In the genomic region with DNA sequence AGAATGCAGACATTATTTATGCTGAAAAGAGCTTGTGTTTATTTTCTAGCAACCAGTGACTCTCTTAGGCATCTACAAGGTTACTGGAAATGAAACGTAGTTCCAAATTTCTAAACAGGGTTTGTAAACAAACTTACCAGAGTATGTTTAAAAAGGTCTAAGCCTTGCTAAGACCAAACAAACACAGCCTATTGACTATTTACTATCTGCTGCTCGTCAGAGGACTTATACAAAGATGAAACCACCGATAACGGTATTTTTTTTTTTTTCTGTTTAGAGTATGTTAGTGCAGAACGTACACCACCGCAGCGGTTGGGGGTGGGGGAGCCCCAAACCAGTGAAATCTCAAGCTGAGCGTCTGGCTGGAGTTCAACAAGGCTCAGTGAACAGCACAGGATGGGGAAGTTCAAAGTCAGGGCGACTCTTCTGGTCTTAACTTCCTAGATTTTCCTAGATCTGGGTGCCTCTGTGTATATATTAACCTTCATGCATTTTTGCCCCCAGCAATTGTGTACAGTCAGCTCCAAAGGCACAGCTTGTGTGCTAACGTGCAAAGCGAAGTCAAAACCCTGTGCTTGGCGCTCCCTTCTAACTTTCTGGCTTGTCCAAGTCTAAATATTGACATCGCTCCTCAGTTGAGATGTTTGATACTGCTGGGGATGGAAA, we compare ENCODE assay signal across 8 cellular contexts. TPM values are rescaled to one million over a fixed set of nuclear protein-coding genes. Genes with fewer than 3 reads are reported as not detected.
DNase-seq lines count a peak whose midpoint lies in the region; ATAC-seq and TF ChIP-seq lines count a peak whose summit lies in the region.

No MANE protein-coding gene starts in this region.

- H3K27ac ChIP-seq in CD4-positive, alpha-beta T cell (ENCODE audit: low read depth, low read length) = no peak overlapping the region

- TF ChIP-seq CTCF in CD4-positive, alpha-beta T cell (IDR thresholded peaks at IDR 0.05) = no peak
- TF ChIP-seq CTCF in progenitor cell of endocrine pancreas (IDR thresholded peaks at IDR 0.05; ENCODE audit: unreplicated experiment) = no peak

- POLR2A ChIA-PET in CD4-positive, alpha-beta T cell (lab: Charles Lee) = no interaction called here

- peak overlapping the region; percentile 71 for H3K4me3 Mint-ChIP-seq in CD4-positive, alpha-beta T cell
- H3K4me3 Mint-ChIP-seq in activated naive CD8-positive, alpha-beta T cell treated with anti-CD3 and anti-CD28 coated beads, Interleukin-2, amount 50 U/mL, for 24 hours = peak overlapping the region; percentile 58
- H3K4me3 Mint-ChIP-seq in progenitor cell of endocrine pancreas (ENCODE audit: low read depth) = peak overlapping the region; percentile 81

- no peak overlapping the region for H3K27ac Mint-ChIP-seq in CD4-positive, alpha-beta T cell
- H3K27ac Mint-ChIP-seq in activated naive CD8-positive, alpha-beta T cell treated with anti-CD3 and anti-CD28 coated beads, Interleukin-2, amount 50 U/mL, for 24 hours = no peak overlapping the region
- peak overlapping the region; percentile 89 for H3K27ac Mint-ChIP-seq in progenitor cell of endocrine pancreas

- no peaks in the 10 kb centered on the region for H3K36me3 Mint-ChIP-seq in CD4-positive, alpha-beta T cell (ENCODE audit: low read depth)
- H3K36me3 Mint-ChIP-seq in activated naive CD8-positive, alpha-beta T cell treated with anti-CD3 and anti-CD28 coated beads, Interleukin-2, amount 50 U/mL, for 24 hours (ENCODE audit: low read depth) = no peaks in the 10 kb centered on the region
- peaks cover 4% of the 10 kb centered on the region for H3K36me3 Mint-ChIP-seq in progenitor cell of endocrine pancreas (ENCODE audit: insufficient read depth)

- DNase-seq in CD4-positive, alpha-beta T cell = peak in 1 of 10 experiments; percentile 18
- DNase-seq in HuH-7.5 (ENCODE audit: low spot score) (peak; percentile 9), left ventricle myocardium superior (peak; percentile 58), progenitor cell of endocrine pancreas (ENCODE audit: low spot score, unreplicated experiment) (no peak), NCI-H1048 (lab: John Stamatoyannopoulos, UW) (no peak), GDM1 (lab: John Stamatoyannopoulos, UW) (no peak)
- peak; percentile 36 for DNase-seq in activated naive CD8-positive, alpha-beta T cell treated with anti-CD3 and anti-CD28 coated beads, Interleukin-2, amount 50 U/mL, for 24 hours

- peaks cover 40% of the 10 kb centered on the region for H3K27me3 ChIP-seq in CD4-positive, alpha-beta T cell (ENCODE audit: control insufficient read depth, insufficient read depth, low read length)

- intact Hi-C loops in CD4-positive, alpha-beta T cell (cut with DNase I, micrococcal nuclease) = no loop called here
- intact Hi-C loops in left ventricle myocardium superior (cut with micrococcal nuclease) = no loop called here

- no peaks in the 10 kb centered on the region for H3K9me3 ChIP-seq in CD4-positive, alpha-beta T cell (ENCODE audit: control insufficient read depth, low read length)

- H3K27me3 Mint-ChIP-seq in CD4-positive, alpha-beta T cell = peaks cover 75% of the 10 kb centered on the region
- peaks cover 41% of the 10 kb centered on the region for H3K27me3 Mint-ChIP-seq in activated naive CD8-positive, alpha-beta T cell treated with anti-CD3 and anti-CD28 coated beads, Interleukin-2, amount 50 U/mL, for 24 hours
- no peaks in the 10 kb centered on the region for H3K27me3 Mint-ChIP-seq in progenitor cell of endocrine pancreas

- H3K9me3 Mint-ChIP-seq in CD4-positive, alpha-beta T cell = no peaks in the 10 kb centered on the region
- H3K9me3 Mint-ChIP-seq in activated naive CD8-positive, alpha-beta T cell treated with anti-CD3 and anti-CD28 coated beads, Interleukin-2, amount 50 U/mL, for 24 hours = no peaks in the 10 kb centered on the region
- no peaks in the 10 kb centered on the region for H3K9me3 Mint-ChIP-seq in progenitor cell of endocrine pancreas (ENCODE audit: low read depth)

- CTCF ChIA-PET in CD4-positive, alpha-beta T cell (lab: Charles Lee) = interaction anchor here (0.6 kb wide), 1 partner anchor 133 kb away, joined by 3 read pairs; no protein-coding TSS in a partner anchor

- peaks cover 18% of the 10 kb centered on the region for H3K4me1 Mint-ChIP-seq in CD4-positive, alpha-beta T cell (ENCODE audit: low read depth)
- peaks cover 6% of the 10 kb centered on the region for H3K4me1 Mint-ChIP-seq in activated naive CD8-positive, alpha-beta T cell treated with anti-CD3 and anti-CD28 coated beads, Interleukin-2, amount 50 U/mL, for 24 hours
- H3K4me1 Mint-ChIP-seq in progenitor cell of endocrine pancreas (ENCODE audit: low read depth) = peaks cover 14% of the 10 kb centered on the region

- ATAC-seq in CD4-positive, alpha-beta T cell (ENCODE audit: poor library complexity) = peak; percentile 39
- ATAC-seq in GM19395 (IDR thresholded peaks at IDR 0.05; ENCODE audit: unreplicated experiment) = peak; percentile 58
- no peak for ATAC-seq in activated naive CD8-positive, alpha-beta T cell treated with anti-CD3 and anti-CD28 coated beads, Interleukin-2, amount 50 U/mL, for 24 hours
- peak; percentile 18 for ATAC-seq in left ventricle myocardium superior

RNA-seq across cellular contexts. Expression of a gene that starts 1.2 kb away (rescaled TPM):
- not detected for total RNA-seq in CD4-positive, alpha-beta T cell
- 13.5 TPM for total RNA-seq in left ventricle myocardium superior
- total RNA-seq in progenitor cell of endocrine pancreas = 21.7 and 23.8 TPM in 2 replicates

Comparison
In these comparisons a context has a peak if more than half of its experiments do, and no peak if none do; other contexts are left out.
1. DNase-seq: peak in HuH-7.5 (single experiment), activated naive CD8-positive, alpha-beta T cell treated with anti-CD3 and anti-CD28 coated beads, Interleukin-2, amount 50 U/mL, for 24 hours (single experiment) and left ventricle myocardium superior (single experiment); none in progenitor cell of endocrine pancreas (single experiment), NCI-H1048 (single experiment) and GDM1 (single experiment).
2. RNA of a gene that starts 1.2 kb away (total RNA-seq): 21.7 to 23.8 TPM in progenitor cell of endocrine pancreas and 13.5 TPM in left ventricle myocardium superior (single experiment); not detected in CD4-positive, alpha-beta T cell; every median in the first group is over 10 times any median in the second.
3. Peak in every context shown above with its lines, with median percentiles within 50 percentile points of each other: H3K4me3 Mint-ChIP-seq.